1 cellular context compared by ENCODE assay signal in genomic region chr14:68899033-68899603, GRCh38.
TF ChIP-seq lines count a peak whose summit lies in the region.

No MANE protein-coding gene starts in this region.

TF ChIP-seq in HEK293, 187 proteins besides CTCF, POLR2A, EP300 and RAD21 (continued from another document):
- TF ChIP-seq ZNF18 (tag by site-specific recombination; IDR thresholded peaks at IDR 0.05) = peak; percentile 94
- TF ChIP-seq KLF1 (tag by site-specific recombination; IDR thresholded peaks at IDR 0.05) = peak; percentile 98
